ENCODE assay signal across 1 cellular context in the genomic region with DNA sequence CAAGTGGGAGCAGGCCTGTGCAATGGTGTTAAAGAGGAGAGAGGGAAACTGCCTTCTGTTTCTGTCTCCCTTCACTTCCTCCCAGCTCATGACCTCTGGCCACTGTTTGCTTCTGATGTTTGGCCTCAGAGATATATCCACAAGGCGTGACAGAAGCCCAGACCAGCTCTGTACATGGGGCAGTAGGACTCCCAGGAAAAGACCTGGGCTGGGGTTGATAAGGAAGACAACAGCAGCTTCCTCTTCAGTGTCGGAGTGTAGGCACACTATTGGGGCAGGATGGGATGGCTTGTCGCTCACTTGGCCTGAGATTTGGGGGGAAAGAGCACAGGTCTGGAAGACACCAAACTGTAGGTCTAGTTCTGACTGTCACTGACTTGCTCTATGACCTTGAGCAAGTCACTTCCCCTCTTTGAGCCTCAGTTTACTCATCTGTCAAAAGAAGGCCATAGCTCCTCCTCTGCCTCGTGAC.
TF ChIP-seq lines count a peak whose summit lies in the region.

No MANE protein-coding gene starts in this region.

TF ChIP-seq in K562, 482 proteins besides CTCF, POLR2A, EP300 and RAD21 (continued from another document):
- TF ChIP-seq, protein P1, sequence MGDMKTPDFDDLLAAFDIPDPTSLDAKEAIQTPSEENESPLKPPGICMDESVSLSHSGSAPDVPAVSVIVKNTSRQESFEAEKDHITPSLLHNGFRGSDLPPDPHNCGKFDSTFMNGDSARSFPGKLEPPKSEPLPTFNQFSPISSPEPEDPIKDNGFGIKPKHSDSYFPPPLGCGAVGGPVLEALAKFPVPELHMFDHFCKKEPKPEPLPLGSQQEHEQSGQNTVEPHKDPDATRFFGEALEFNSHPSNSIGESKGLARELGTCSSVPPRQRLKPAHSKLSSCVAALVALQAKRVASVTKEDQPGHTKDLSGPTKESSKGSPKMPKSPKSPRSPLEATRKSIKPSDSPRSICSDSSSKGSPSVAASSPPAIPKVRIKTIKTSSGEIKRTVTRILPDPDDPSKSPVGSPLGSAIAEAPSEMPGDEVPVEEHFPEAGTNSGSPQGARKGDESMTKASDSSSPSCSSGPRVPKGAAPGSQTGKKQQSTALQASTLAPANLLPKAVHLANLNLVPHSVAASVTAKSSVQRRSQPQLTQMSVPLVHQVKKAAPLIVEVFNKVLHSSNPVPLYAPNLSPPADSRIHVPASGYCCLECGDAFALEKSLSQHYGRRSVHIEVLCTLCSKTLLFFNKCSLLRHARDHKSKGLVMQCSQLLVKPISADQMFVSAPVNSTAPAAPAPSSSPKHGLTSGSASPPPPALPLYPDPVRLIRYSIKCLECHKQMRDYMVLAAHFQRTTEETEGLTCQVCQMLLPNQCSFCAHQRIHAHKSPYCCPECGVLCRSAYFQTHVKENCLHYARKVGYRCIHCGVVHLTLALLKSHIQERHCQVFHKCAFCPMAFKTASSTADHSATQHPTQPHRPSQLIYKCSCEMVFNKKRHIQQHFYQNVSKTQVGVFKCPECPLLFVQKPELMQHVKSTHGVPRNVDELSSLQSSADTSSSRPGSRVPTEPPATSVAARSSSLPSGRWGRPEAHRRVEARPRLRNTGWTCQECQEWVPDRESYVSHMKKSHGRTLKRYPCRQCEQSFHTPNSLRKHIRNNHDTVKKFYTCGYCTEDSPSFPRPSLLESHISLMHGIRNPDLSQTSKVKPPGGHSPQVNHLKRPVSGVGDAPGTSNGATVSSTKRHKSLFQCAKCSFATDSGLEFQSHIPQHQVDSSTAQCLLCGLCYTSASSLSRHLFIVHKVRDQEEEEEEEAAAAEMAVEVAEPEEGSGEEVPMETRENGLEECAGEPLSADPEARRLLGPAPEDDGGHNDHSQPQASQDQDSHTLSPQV (IDR thresholded peaks at IDR 0.05): 0 out of 2 replicates have a peak, but pooled peaks have one; percentile 25
